Comparison of ENCODE assay signal across 24 cellular contexts in the genomic region with DNA sequence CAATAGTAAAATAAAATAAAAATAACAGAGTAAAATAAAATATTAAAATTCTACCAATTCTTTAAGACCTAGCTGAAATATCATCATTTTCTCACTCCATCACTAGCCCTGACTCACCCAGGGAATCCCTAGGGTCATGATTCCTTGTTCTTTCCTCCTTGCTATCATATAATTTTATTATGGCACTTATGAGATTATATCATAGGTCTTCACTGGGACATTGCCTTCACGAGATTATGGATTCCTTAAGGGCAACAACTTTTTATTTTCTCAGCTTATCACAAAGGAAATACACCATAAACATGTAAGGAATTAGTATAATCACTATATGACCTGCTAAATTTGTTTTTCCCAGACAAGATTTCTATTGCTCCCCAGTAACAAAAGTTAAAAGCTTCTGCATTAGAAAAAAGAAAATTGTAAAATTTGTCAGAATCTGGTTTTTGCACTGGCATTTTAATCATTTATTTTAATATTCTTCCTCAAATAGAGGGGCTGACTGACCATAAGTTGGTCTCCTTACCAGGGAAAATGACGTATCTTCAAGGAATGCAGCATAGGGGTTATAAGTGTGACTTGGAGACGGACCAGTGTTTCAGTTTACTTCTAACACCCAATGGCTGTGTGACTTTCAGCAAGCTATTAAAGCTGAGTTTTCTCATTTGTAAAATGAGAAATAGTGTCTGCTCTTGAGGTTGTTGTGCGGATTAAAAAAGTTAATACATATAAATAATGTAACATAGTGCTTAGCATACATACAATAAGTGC. TPM values are rescaled to one million over a fixed set of nuclear protein-coding genes. Genes with fewer than 3 reads are reported as not detected.
A peak's percentile ranks its signal among the peaks of the same experiment; 100 is the strongest.
DNase-seq lines count a peak whose midpoint lies in the region; ATAC-seq, FAIRE-seq and TF ChIP-seq lines count a peak whose summit lies in the region.
"Had no signal": no experiment of that assay in that cellular context is flagged by ENCODE, and none has a peak within 500 bp of the region (broad histone marks: within the 10 kb centered on the region; RNA-seq: fewer than 3 reads in every experiment).

No MANE protein-coding gene starts in this region.

- TF ChIP-seq CTCF in IMR-90 (conservative IDR thresholded peaks at IDR 0.05; ENCODE audit: low read depth, low read length) = no peak
- no peak for TF ChIP-seq CTCF in brain microvascular endothelial cell (IDR thresholded peaks at IDR 0.05; ENCODE audit: low read depth, low read length, missing control alignments)
- TF ChIP-seq CTCF in psoas muscle (IDR thresholded peaks at IDR 0.05) = no peak

- H3K4me1 ChIP-seq in IMR-90 (ENCODE audit: control insufficient read depth, insufficient read depth, low read length) (no peaks in the 10 kb centered on the region), mesenchymal stem cell (ENCODE audit: control insufficient read depth, insufficient read depth, low read depth, low read length) (no peaks in the 10 kb centered on the region), psoas muscle (no peaks in the 10 kb centered on the region)
- H3K4me1 ChIP-seq: BLaER1 treated with 17β-estradiol and CSF1 and Interleukin-3, amounts not matched to agents 10 nM and 100 nM; SJSA1 had no signal

- ATAC-seq in IMR-90 (ENCODE audit: low read depth) = no peak
- no peak for ATAC-seq in psoas muscle
- ATAC-seq: CD8-positive, alpha-beta T cell; Panc1 had no signal

- in situ Hi-C loops in IMR-90 (cut with MboI; ENCODE audit: low sequenced_read_pairs) = no loop called here
- in situ Hi-C loops in brain microvascular endothelial cell (cut with HindIII; ENCODE audit: low pct_ligation_motif_present, low sequenced_read_pairs) = no loop called here

- H3K27ac ChIP-seq in IMR-90 (ENCODE audit: insufficient read depth, low read length) = no peak overlapping the region
- no peak overlapping the region for H3K27ac ChIP-seq in mesenchymal stem cell (ENCODE audit: low read length, poor library complexity, severe bottlenecking)
- H3K27ac ChIP-seq in brain microvascular endothelial cell = no peak overlapping the region
- no peak overlapping the region for H3K27ac ChIP-seq in psoas muscle
- H3K27ac ChIP-seq: BLaER1 treated with 17β-estradiol and CSF1 and Interleukin-3, amounts not matched to agents 10 nM and 100 nM; HL-60; SJSA1 had no signal

- CTCF ChIA-PET in IMR-90 (lab: Yijun Ruan, JAX) = no interaction called here

- H3K23ac ChIP-seq in IMR-90 (ENCODE audit: low read depth, low read length) (no peak overlapping the region), mesenchymal stem cell (ENCODE audit: low read length in 2 of 2) (no peak overlapping the region)

- no peak for TF ChIP-seq POLR2A in IMR-90 (IDR thresholded peaks at IDR 0.05; ENCODE audit: low read depth, low read length)

- H3K79me1 ChIP-seq in IMR-90 (ENCODE audit: low read depth in 1 of 2, low read length in 2 of 2) (no peaks in the 10 kb centered on the region), mesenchymal stem cell (replicated peaks; ENCODE audit: low read length, poor library complexity, severe bottlenecking) (no peaks in the 10 kb centered on the region)

- WGBS in IMR-90 (ENCODE audit: extremely low coverage in 2 of 2, insufficient read length in 1 of 2), 2 experiments = no CpG with 5 or more reads among the region's 4 CpGs
- 77% methylated on average over 2 of the region's 4 CpGs for WGBS in mesenchymal stem cell
- 63 to 72% (median 65%) methylated on average over 4 of the region's 4 CpGs for WGBS in psoas muscle, 3 donors

- H4K8ac ChIP-seq in IMR-90 (ENCODE audit: low read depth in 2 of 2, low read length in 2 of 2) (no peak overlapping the region), mesenchymal stem cell (ENCODE audit: low read length) (no peak overlapping the region)

- H3K14ac ChIP-seq in IMR-90 (replicated peaks; ENCODE audit: low read depth, low read length) = no peak overlapping the region
- no peak overlapping the region for H3K14ac ChIP-seq in mesenchymal stem cell (ENCODE audit: low read length in 2 of 2)

- H3K4me3 ChIP-seq in IMR-90 (ENCODE audit: insufficient read depth, low read depth, low read length) (no peak overlapping the region), mesenchymal stem cell (ENCODE audit: insufficient read depth in 1 of 2, low read depth in 1 of 2, low read length in 2 of 2) (no peak overlapping the region), brain microvascular endothelial cell (ENCODE audit: low read depth, low read length) (no peak overlapping the region), psoas muscle (no peak overlapping the region)
- H3K4me3 ChIP-seq: BLaER1 treated with 17β-estradiol and CSF1 and Interleukin-3, amounts not matched to agents 10 nM and 100 nM; MG63; SJSA1 had no signal

- peak; percentile 92 for FAIRE-seq in colon (lab: Jason Lieb, UNC)
- FAIRE-seq: HTR-8/SVneo had no signal

- H3K4me2 ChIP-seq in IMR-90 (ENCODE audit: low read depth, low read length) = no peak overlapping the region
- H3K4me2 ChIP-seq in mesenchymal stem cell (ENCODE audit: low read length, poor library complexity, severe bottlenecking) = no peak overlapping the region
- H3K4me2 ChIP-seq: BLaER1 treated with 17β-estradiol and CSF1 and Interleukin-3, amounts not matched to agents 10 nM and 100 nM had no signal

- no TSS peak for BruUV-seq in IMR-90 (replicated peaks; lab: Mats Ljungman, UMichigan)

- H2BK120ac ChIP-seq in IMR-90 (ENCODE audit: low read depth, low read length) = no peak overlapping the region
- no peak overlapping the region for H2BK120ac ChIP-seq in mesenchymal stem cell (ENCODE audit: low read depth, low read length)

- DNase-seq in IMR-90 (peak; percentile 6), mesenchymal stem cell (peak; percentile 10), DMS 273 (lab: John Stamatoyannopoulos, UW; ENCODE audit: unreplicated experiment) (no peak), GOT3 (lab: John Stamatoyannopoulos, UW) (no peak), brain microvascular endothelial cell (no peak), psoas muscle (no peak)
- DNase-seq: Calu3; CD8-positive, alpha-beta T cell; DMS53; H7; Karpas-422; MG63; NCI-H1048; NCI-H1436 treated with DMSO at 0.1 percent for 48 hours; NCI-H2029; NCI-H345; NCI-H524 treated with DMSO at 0.1 percent for 48 hours had no signal

- H4K91ac ChIP-seq in IMR-90 (ENCODE audit: insufficient read depth, low read depth, low read length) = no peak overlapping the region
- H4K91ac ChIP-seq in mesenchymal stem cell (ENCODE audit: low read length) = no peak overlapping the region

- H2BK15ac ChIP-seq in IMR-90 (ENCODE audit: low read depth, low read length) (no peak overlapping the region), mesenchymal stem cell (ENCODE audit: low read depth, poor library complexity, severe bottlenecking) (no peak overlapping the region)

- H4K5ac ChIP-seq in IMR-90 (ENCODE audit: low read depth, low read length) = no peak overlapping the region

- dilution Hi-C loops in IMR-90 (cut with HindIII; ENCODE audit: low sequenced_read_pairs, unreplicated experiment) = no loop called here

- H2AFZ ChIP-seq in IMR-90 (replicated peaks; ENCODE audit: low read length, poor library complexity) (no peak overlapping the region), mesenchymal stem cell (ENCODE audit: low read depth, low read length) (no peak overlapping the region)

- H2BK20ac ChIP-seq in IMR-90 (ENCODE audit: low read depth, low read length) = no peak overlapping the region

- H2BK5ac ChIP-seq in IMR-90 (ENCODE audit: low read depth, low read length, poor library complexity, severe bottlenecking) = no peak overlapping the region
- no peak overlapping the region for H2BK5ac ChIP-seq in mesenchymal stem cell (ENCODE audit: low read depth, low read length, poor library complexity, severe bottlenecking)

- H3K36me3 ChIP-seq in IMR-90 (ENCODE audit: control insufficient read depth, insufficient read depth, low read length) (no peaks in the 10 kb centered on the region), mesenchymal stem cell (ENCODE audit: control insufficient read depth in 1 of 2, insufficient read depth in 2 of 2, low read depth in 1 of 2, low read length in 2 of 2) (no peaks in the 10 kb centered on the region), brain microvascular endothelial cell (replicated peaks) (no peaks in the 10 kb centered on the region), psoas muscle (ENCODE audit: insufficient read depth in 1 of 2, low read depth in 1 of 2) (no peaks in the 10 kb centered on the region)
- H3K36me3 ChIP-seq: BLaER1 treated with 17β-estradiol and CSF1 and Interleukin-3, amounts not matched to agents 10 nM and 100 nM; MG63; SJSA1 had no signal

- H2AK9ac ChIP-seq in IMR-90 (replicated peaks; ENCODE audit: low read depth, low read length, poor library complexity) = no peak overlapping the region

- H4K20me1 ChIP-seq in IMR-90 (ENCODE audit: insufficient read depth, low read length) = no peaks in the 10 kb centered on the region
- H4K20me1 ChIP-seq: BLaER1 treated with 17β-estradiol and CSF1 and Interleukin-3, amounts not matched to agents 10 nM and 100 nM had no signal

- H3K18ac ChIP-seq in IMR-90 (ENCODE audit: low read depth, low read length) = no peak overlapping the region
- no peak overlapping the region for H3K18ac ChIP-seq in mesenchymal stem cell (ENCODE audit: low read depth in 1 of 2, low read length in 2 of 2)

- H3K4ac ChIP-seq in IMR-90 (ENCODE audit: low read depth, low read length) (no peak overlapping the region), mesenchymal stem cell (ENCODE audit: low read depth in 1 of 2, low read length in 2 of 2) (no peak overlapping the region)

- TF ChIP-seq RAD21 in IMR-90 (IDR thresholded peaks at IDR 0.05; ENCODE audit: low read length) = no peak

- no peak overlapping the region for H2BK12ac ChIP-seq in mesenchymal stem cell (ENCODE audit: low read length in 2 of 2)

- H3K27me3 ChIP-seq in IMR-90 (ENCODE audit: control insufficient read depth, insufficient read depth, low read length) = peaks cover 1% of the 10 kb centered on the region; the same call in 1 of the 2 replicates
- H3K27me3 ChIP-seq in mesenchymal stem cell (ENCODE audit: control insufficient read depth in 1 of 2, insufficient read depth in 1 of 2, low read length in 2 of 2) = no peaks in the 10 kb centered on the region
- no peaks in the 10 kb centered on the region for H3K27me3 ChIP-seq in brain microvascular endothelial cell (replicated peaks)
- H3K27me3 ChIP-seq in psoas muscle (ENCODE audit: insufficient read depth in 3 of 3, low read length in 2 of 3) = no peaks in the 10 kb centered on the region
- H3K27me3 ChIP-seq: BLaER1 treated with 17β-estradiol and CSF1 and Interleukin-3, amounts not matched to agents 10 nM and 100 nM; SJSA1 had no signal

- POLR2A ChIA-PET in IMR-90 (lab: Charles Lee; ENCODE audit: unreplicated experiment) = no interaction called here

- intact Hi-C loops in IMR-90 (cut with micrococcal nuclease) (no loop called here), psoas muscle (cut with DNase I) (no loop called here)

- H3K9me3 ChIP-seq in IMR-90 (ENCODE audit: control insufficient read depth, insufficient read depth, low read length) (no peaks in the 10 kb centered on the region), mesenchymal stem cell (ENCODE audit: control insufficient read depth, low read length) (no peaks in the 10 kb centered on the region), psoas muscle (no peaks in the 10 kb centered on the region)
- H3K9me3 ChIP-seq: BLaER1 treated with 17β-estradiol and CSF1 and Interleukin-3, amounts not matched to agents 10 nM and 100 nM; MG63; SJSA1 had no signal

- H3K9me1 ChIP-seq in IMR-90 (ENCODE audit: insufficient read depth, low read length) = no peaks in the 10 kb centered on the region

- no peak overlapping the region for H3K56ac ChIP-seq in IMR-90 (ENCODE audit: extremely low read depth, insufficient read depth, low read length)

- H3K9ac ChIP-seq in IMR-90 (ENCODE audit: low read depth, low read length) = no peak overlapping the region
- no peak overlapping the region for H3K9ac ChIP-seq in mesenchymal stem cell (ENCODE audit: low read length)
- H3K9ac ChIP-seq: BLaER1 treated with 17β-estradiol and CSF1 and Interleukin-3, amounts not matched to agents 10 nM and 100 nM had no signal

- H2AK5ac ChIP-seq in IMR-90 (ENCODE audit: low read depth, low read length) (no peak overlapping the region), mesenchymal stem cell (ENCODE audit: low read length, severe bottlenecking) (no peak overlapping the region)

RNA-seq across cellular contexts. Expression of a gene that starts 8.8 kb away (rescaled TPM):
- total RNA-seq in IMR-90 (2012; rRNA removed) = not detected in 2 replicates
- polyA plus RNA-seq in IMR-90 (2012; rRNA removed) = not detected in 2 replicates
- not detected in 2 replicates for polyA plus RNA-seq in IMR-90 (2012; cell fraction: cytosol; rRNA removed)
- polyA plus RNA-seq in IMR-90 (2012; cell fraction: nucleus; rRNA removed; ENCODE audit: low replicate concordance) = not detected in 2 replicates
- polyA plus RNA-seq in mesenchymal stem cell (2013, experiment 1 of 2) = not detected
- not detected for polyA plus RNA-seq in mesenchymal stem cell (2013, experiment 2 of 2)
- total RNA-seq in psoas muscle = under 1 TPM in 3 of 4 donors, not detected in 1; 0.11 to 0.21 (median 0.15) TPM
- polyA plus RNA-seq in psoas muscle = under 1 TPM in 2 of 3 donors, not detected in 1; 0.03 to 0.04 TPM
- total RNA-seq: Calu3; CD8-positive, alpha-beta T cell; G401; H7; SJSA1 had no signal

Comparison
In these comparisons a context has a peak if more than half of its experiments do, and no peak if none do; other contexts are left out.
1. DNase-seq: peak in IMR-90 (single experiment) and mesenchymal stem cell (single experiment); none in DMS 273 (single experiment), GOT3 (single experiment), brain microvascular endothelial cell (single experiment) and psoas muscle (0 of 2).